In genomic region chr3:169657351-169658124, GRCh38 we compare ENCODE assay signal across 11 cellular contexts. TPM values are rescaled to one million over a fixed set of nuclear protein-coding genes. Genes with fewer than 3 reads are reported as not detected.
DNase-seq lines count a peak whose midpoint lies in the region; ATAC-seq and TF ChIP-seq lines count a peak whose summit lies in the region.
"Had no signal": no experiment of that assay in that cellular context is flagged by ENCODE, and none has a peak within 500 bp of the region (broad histone marks: within the 10 kb centered on the region; RNA-seq: fewer than 3 reads in every experiment).

No MANE protein-coding gene starts in this region.

- no peaks in the 10 kb centered on the region for H4K20me1 ChIP-seq in MM.1S (ENCODE audit: insufficient read depth, low read length)

- no peaks in the 10 kb centered on the region for H3K79me2 ChIP-seq in MM.1S (ENCODE audit: low read length)

- intact Hi-C loops in activated CD8-positive, alpha-beta T cell treated with anti-CD3 and anti-CD28 coated beads for 36 hours (cut with micrococcal nuclease), result no loop called here

- H3K36me3 ChIP-seq in MM.1S (replicated peaks; ENCODE audit: insufficient read depth, low read length), result no peaks in the 10 kb centered on the region

- TF ChIP-seq CTCF in nephron (IDR thresholded peaks at IDR 0.05; ENCODE audit: unreplicated experiment in 3 of 3) (no peak), MM.1S (IDR thresholded peaks at IDR 0.05; ENCODE audit: low read length) (no peak)
- TF ChIP-seq CTCF in activated CD8-positive, alpha-beta T cell treated with anti-CD3 and anti-CD28 coated beads for 36 hours (IDR thresholded peaks at IDR 0.05), result no peak

- H3K4me3 ChIP-seq in MM.1S (ENCODE audit: low read length), result no peak overlapping the region

- H3K9me3 ChIP-seq in MM.1S (replicated peaks; ENCODE audit: insufficient read depth, low read length), result no peaks in the 10 kb centered on the region

- H3K27me3 ChIP-seq in MM.1S (replicated peaks; ENCODE audit: insufficient read depth, low read length), result peaks cover 14% of the 10 kb centered on the region

- H3K27ac ChIP-seq in MM.1S (ENCODE audit: low read length), result no peak overlapping the region

- no peak overlapping the region for H3K9ac ChIP-seq in MM.1S (ENCODE audit: low read length)

- no peaks in the 10 kb centered on the region for H3K9me3 Mint-ChIP-seq in nephron
- no peaks in the 10 kb centered on the region for H3K9me3 Mint-ChIP-seq in activated CD8-positive, alpha-beta T cell treated with anti-CD3 and anti-CD28 coated beads for 36 hours

- H3K36me3 Mint-ChIP-seq in nephron (ENCODE audit: low read depth), result peaks cover 3% of the 10 kb centered on the region
- no peaks in the 10 kb centered on the region for H3K36me3 Mint-ChIP-seq in activated CD8-positive, alpha-beta T cell treated with anti-CD3 and anti-CD28 coated beads for 36 hours (ENCODE audit: low read depth)
- H3K36me3 Mint-ChIP-seq: activated CD8-positive, alpha-beta memory T cell treated with anti-CD3 and anti-CD28 coated beads, Interleukin-2, amount 10 ng/mL, durations not matched to agents 7 days and 5 days had no signal

- H2AFZ ChIP-seq in MM.1S (ENCODE audit: low read length), result no peak overlapping the region

- no peaks in the 10 kb centered on the region for H3K9me2 ChIP-seq in MM.1S (replicated peaks; ENCODE audit: insufficient read depth, low read length)

- peaks cover 43% of the 10 kb centered on the region for H3K4me1 Mint-ChIP-seq in nephron
- peaks cover 29% of the 10 kb centered on the region for H3K4me1 Mint-ChIP-seq in activated CD8-positive, alpha-beta T cell treated with anti-CD3 and anti-CD28 coated beads for 36 hours (ENCODE audit: low read depth)

- peaks cover 80% of the 10 kb centered on the region for H3K27me3 Mint-ChIP-seq in nephron (ENCODE audit: low read depth)
- H3K27me3 Mint-ChIP-seq in activated CD8-positive, alpha-beta T cell treated with anti-CD3 and anti-CD28 coated beads for 36 hours, result peaks cover 68% of the 10 kb centered on the region

- peak; percentile 32 for DNase-seq in DMS79 treated with DMSO at 0.1 percent for 48 hours (lab: John Stamatoyannopoulos, UW)
- DNase-seq in NCI-H1092 (lab: John Stamatoyannopoulos, UW), result peak; percentile 66
- DNase-seq in SHP77 (lab: John Stamatoyannopoulos, UW), result peak; percentile 44 to 47
- DNase-seq in MM.1S, result no peak
- DNase-seq in NCI-H2171 treated with DMSO at 0.1 percent for 48 hours (lab: John Stamatoyannopoulos, UW), result no peak
- no peak for DNase-seq in GOT3 (lab: John Stamatoyannopoulos, UW)
- DNase-seq in activated CD8-positive, alpha-beta T cell treated with anti-CD3 and anti-CD28 coated beads for 36 hours, result no peak
- DNase-seq: activated CD8-positive, alpha-beta memory T cell treated with anti-CD3 and anti-CD28 coated beads, Interleukin-2, amount 10 ng/mL, durations not matched to agents 7 days and 5 days; CD4-positive, alpha-beta memory T cell; mammary epithelial cell had no signal

- no peaks in the 10 kb centered on the region for H3K4me1 ChIP-seq in MM.1S (ENCODE audit: low read length)

- no peak overlapping the region for H3K4me2 ChIP-seq in MM.1S (ENCODE audit: low read depth, low read length)

- CTCF ChIA-PET in activated CD8-positive, alpha-beta T cell treated with anti-CD3 and anti-CD28 coated beads for 36 hours (lab: Charles Lee), result interaction anchor here (0.8 kb wide), 1 partner anchor 11 kb away, joined by 3 read pairs; no protein-coding TSS in a partner anchor

- POLR2A ChIA-PET in activated CD8-positive, alpha-beta T cell treated with anti-CD3 and anti-CD28 coated beads for 36 hours (lab: Charles Lee), result no interaction called here

- H3K27ac Mint-ChIP-seq in nephron, result peak overlapping the region in 2 of 3 experiments; percentile 24 to 93
- no peak overlapping the region for H3K27ac Mint-ChIP-seq in activated CD8-positive, alpha-beta T cell treated with anti-CD3 and anti-CD28 coated beads for 36 hours
- H3K27ac Mint-ChIP-seq: activated CD8-positive, alpha-beta memory T cell treated with anti-CD3 and anti-CD28 coated beads, Interleukin-2, amount 10 ng/mL, durations not matched to agents 7 days and 5 days; CD4-positive, alpha-beta memory T cell had no signal

- peak overlapping the region; percentile 26 to 95 (median 53) for H3K4me3 Mint-ChIP-seq in nephron
- H3K4me3 Mint-ChIP-seq in activated CD8-positive, alpha-beta T cell treated with anti-CD3 and anti-CD28 coated beads for 36 hours, result no peak overlapping the region
- H3K4me3 Mint-ChIP-seq: activated CD8-positive, alpha-beta memory T cell treated with anti-CD3 and anti-CD28 coated beads, Interleukin-2, amount 10 ng/mL, durations not matched to agents 7 days and 5 days had no signal

- 0 out of 2 replicates have a peak, but pooled peaks cover 7% of the 10 kb centered on the region for H3F3A ChIP-seq in MM.1S (ENCODE audit: insufficient read depth, low read length)

- no peak for ATAC-seq in activated CD8-positive, alpha-beta T cell treated with anti-CD3 and anti-CD28 coated beads for 36 hours
- ATAC-seq: activated CD8-positive, alpha-beta memory T cell treated with anti-CD3 and anti-CD28 coated beads, Interleukin-2, amount 10 ng/mL, durations not matched to agents 7 days and 5 days had no signal

RNA-seq across cellular contexts. Expression of gene MECOM, which starts 6.0 kb away (rescaled TPM):
- total RNA-seq in activated CD8-positive, alpha-beta T cell treated with anti-CD3 and anti-CD28 coated beads for 36 hours, result not detected
- total RNA-seq: activated CD8-positive, alpha-beta memory T cell treated with anti-CD3 and anti-CD28 coated beads, Interleukin-2, amount 10 ng/mL, durations not matched to agents 7 days and 5 days; CD4-positive, alpha-beta memory T cell had no signal

Comparison
In these comparisons a context has a peak if more than half of its experiments do, and no peak if none do; other contexts are left out.
1. DNase-seq: peak in DMS79 treated with DMSO at 0.1 percent for 48 hours (single experiment), NCI-H1092 (single experiment) and SHP77 (2 of 2); none in MM.1S (single experiment), NCI-H2171 treated with DMSO at 0.1 percent for 48 hours (single experiment), GOT3 (single experiment) and activated CD8-positive, alpha-beta T cell treated with anti-CD3 and anti-CD28 coated beads for 36 hours (single experiment).